In the genomic region with DNA sequence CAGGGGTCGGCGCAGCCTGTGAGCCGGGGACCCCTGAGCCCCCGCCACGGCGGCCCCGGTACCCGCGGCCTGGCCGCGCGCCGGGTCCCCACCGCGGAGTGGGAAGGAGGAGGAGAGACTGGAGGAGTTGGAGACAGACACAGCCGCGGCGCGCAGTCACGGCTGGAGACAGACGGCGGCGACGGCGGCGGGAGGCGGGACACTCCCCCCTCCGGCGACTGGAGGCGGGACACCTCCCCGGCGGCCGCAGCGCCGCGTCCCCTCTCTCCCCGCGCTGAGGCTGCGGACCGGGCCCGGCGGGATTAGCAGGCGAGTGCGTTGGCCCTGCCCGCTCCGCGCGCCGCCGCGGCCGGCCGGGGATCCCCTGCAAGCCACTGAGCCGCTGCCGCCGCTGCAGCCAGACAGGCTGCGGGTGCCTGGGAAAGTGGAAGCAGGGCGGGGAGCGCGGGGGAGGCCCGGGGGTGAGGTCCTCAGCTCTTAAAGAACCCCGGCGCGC, we compare ENCODE assay signal across 7 cellular contexts. TPM values are rescaled to one million over a fixed set of nuclear protein-coding genes. Genes with fewer than 3 reads are reported as not detected.
A peak's percentile ranks its signal among the peaks of the same experiment; 100 is the strongest.
DNase-seq lines count a peak whose midpoint lies in the region; ATAC-seq and TF ChIP-seq lines count a peak whose summit lies in the region.

No MANE protein-coding gene starts in this region.

- H3K27me3 ChIP-seq in HL-60 (ENCODE audit: insufficient read depth, poor library complexity, severe bottlenecking), result peaks cover 45% of the 10 kb centered on the region

- peak overlapping the region; percentile 8; the same call in 1 of the 2 replicates for H3K4me3 Mint-ChIP-seq in WTC11

- peaks cover 54% of the 10 kb centered on the region for H3K27me3 Mint-ChIP-seq in WTC11 (ENCODE audit: low read depth)

- H3K36me3 Mint-ChIP-seq in WTC11, result no peaks in the 10 kb centered on the region

- no peak overlapping the region for H3K27ac Mint-ChIP-seq in WTC11

- TF ChIP-seq CTCF in HL-60 (IDR thresholded peaks at IDR 0.05; ENCODE audit: insufficient read depth, low read length), result no peak
- TF ChIP-seq CTCF in WTC11 (IDR thresholded peaks at IDR 0.05), result no peak

- peak; percentile 47 for ATAC-seq in GM18498 (IDR thresholded peaks at IDR 0.05; ENCODE audit: unreplicated experiment)
- ATAC-seq in WTC11, result peak; percentile 46
- ATAC-seq in left lobe of liver, result peak; percentile 56

- H3K4me3 ChIP-seq in HL-60 (replicated peaks; ENCODE audit: insufficient read depth, low read length), result peak overlapping the region; percentile 42

- H3K27ac ChIP-seq in HL-60 (replicated peaks), result no peak overlapping the region

- peaks cover 36% of the 10 kb centered on the region for H3K4me1 Mint-ChIP-seq in WTC11

- H3K9me3 Mint-ChIP-seq in WTC11, result no peaks in the 10 kb centered on the region

- CTCF ChIA-PET in WTC11 (lab: Charles Lee), result interaction anchor here (1.0 to 4.6 kb wide), 8 partner anchors 10 to 412 kb away, joined by 4 to 25 read pairs (median 8); no protein-coding TSS in a partner anchor

- POLR2A ChIA-PET in WTC11 (lab: Charles Lee), result no interaction called here

- DNase-seq in HL-60 (ENCODE audit: low read depth in 1 of 2, low spot score in 1 of 2) (peak; percentile 22 to 50), WTC11 (ENCODE audit: low spot score) (peak; percentile 58), cerebellum (ENCODE audit: low spot score) (peak; percentile 46), left lobe of liver (ENCODE audit: low spot score) (peak; percentile 74), NCI-H526 treated with DMSO at 0.1 percent for 48 hours (lab: John Stamatoyannopoulos, UW) (no peak)
- DNase-seq in stimulated activated CD4-positive, alpha-beta T cell treated with anti-CD3 and anti-CD28 coated beads, Interleukin-4, amount 100 ng/mL, for 24 hours, result peak; percentile 48

TF ChIP-seq in WTC11, 78 proteins besides CTCF, POLR2A, EP300 and RAD21:
- no peak for TF ChIP-seq ZNF121 (CRISPR knock-in tag; IDR thresholded peaks at IDR 0.05)

RNA-seq across cellular contexts. Expression of gene LDLRAD4, which starts 1.0 kb away (rescaled TPM):
- total RNA-seq in WTC11 (2021) (2.9 to 6.2 TPM (median 3.0 TPM) in 3 replicates), cerebellum (81.6 TPM), left lobe of liver (41.9 TPM)
